In genomic region chr9:72667181-72667580, GRCh38 we compare ENCODE assay signal across 25 cellular contexts.
"Had no signal": no experiment of that assay in that cellular context is flagged by ENCODE, and none has a peak within 500 bp of the region (broad histone marks: within the 10 kb centered on the region; RNA-seq: fewer than 3 reads in every experiment).

No MANE protein-coding gene starts in this region.

- H3K9me3 ChIP-seq: colonic mucosa, esophagus squamous epithelium, lower lobe of right lung, psoas muscle, sigmoid colon, testis, tibial artery had no signal

- FAIRE-seq: islet of Langerhans had no signal

- H3K36me3 ChIP-seq: colonic mucosa, esophagus squamous epithelium, heart right ventricle, lower lobe of right lung, sigmoid colon, tibial artery had no signal

- H3K27me3 ChIP-seq: colonic mucosa, esophagus squamous epithelium, sigmoid colon, testis, tibial artery had no signal

- ATAC-seq: heart right ventricle; left ventricle myocardium superior; lower lobe of right lung; naive thymus-derived CD8-positive, alpha-beta T cell; psoas muscle; right cardiac atrium; stimulated activated effector memory CD8-positive, alpha-beta T cell treated with anti-CD3 and anti-CD28 coated beads, Interleukin-12 subunit alpha, Interleukin-12 subunit beta, amount 100 ng/mL, for 72 hours; stimulated activated naive CD8-positive, alpha-beta T cell treated with anti-CD3 and anti-CD28 coated beads, Interleukin-15, Interleukin-2, amounts not matched to agents 100 U/mL and 50 U/mL, for 24 hours had no signal

- H3K4me3 ChIP-seq: colonic mucosa, esophagus squamous epithelium, heart right ventricle, lower lobe of right lung, psoas muscle, sigmoid colon, testis, tibial artery had no signal

- DNase-seq: colonic mucosa; effector CD8-positive, alpha-beta T cell; erythroblast; esophagus squamous epithelium; foreskin melanocyte; glutamatergic neuron; heart right ventricle; hippocampal formation; kidney glomerular epithelial cell; left ventricle myocardium superior; lower lobe of right lung; naive thymus-derived CD8-positive, alpha-beta T cell; nephron progenitor cell; nucleus accumbens; psoas muscle; right cardiac atrium; sigmoid colon; stimulated activated CD4-positive, alpha-beta T cell treated with anti-CD3 and anti-CD28 coated beads, Interleukin-2, amount 100 ng/mL, for 24 hours; stimulated activated CD4-positive, alpha-beta T cell treated with anti-CD3 and anti-CD28 coated beads, Interleukin-4, amount 100 ng/mL, for 24 hours; stimulated activated naive CD8-positive, alpha-beta T cell treated with anti-CD3 and anti-CD28 coated beads, Interleukin-15, Interleukin-2, amounts not matched to agents 100 U/mL and 50 U/mL, for 24 hours; substantia nigra; testis; tibial artery had no signal

- H3K4me1 ChIP-seq: colonic mucosa, esophagus squamous epithelium, heart right ventricle, lower lobe of right lung, testis, tibial artery had no signal

- H3K27ac ChIP-seq: colonic mucosa, esophagus squamous epithelium, heart right ventricle, lower lobe of right lung, psoas muscle, sigmoid colon, testis, tibial artery had no signal
